In the genomic region with DNA sequence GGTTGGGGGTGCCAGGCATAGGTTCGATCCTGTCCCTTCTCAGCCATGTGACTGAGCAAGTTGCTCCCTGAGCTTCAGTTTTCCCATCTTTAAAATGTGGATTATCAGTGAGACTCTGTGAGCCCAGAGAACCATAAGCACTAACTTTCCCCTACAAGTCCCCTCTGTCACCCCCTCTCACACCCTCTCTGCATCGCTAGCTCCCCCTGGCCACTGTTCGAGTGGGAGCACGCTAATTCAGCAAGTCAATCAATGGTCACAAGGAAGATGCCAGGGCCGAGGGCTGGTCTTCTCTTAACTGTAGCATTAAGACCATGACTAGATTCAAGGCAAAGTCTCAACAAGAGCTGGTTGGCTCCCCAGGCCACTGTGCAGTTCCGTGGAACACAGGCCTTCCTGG, we compare ENCODE assay signal across 27 cellular contexts.
"Had no signal": no experiment of that assay in that cellular context is flagged by ENCODE, and none has a peak within 500 bp of the region (broad histone marks: within the 10 kb centered on the region; RNA-seq: fewer than 3 reads in every experiment).

No MANE protein-coding gene starts in this region.

- H3K36me3 ChIP-seq: esophagus squamous epithelium, ovary, right lobe of liver, tibial nerve had no signal

- H3K36me3 Mint-ChIP-seq: mesothelial cell of epicardium, naive B cell had no signal

- H3K27me3 ChIP-seq: esophagus squamous epithelium, ovary, right lobe of liver, tibial nerve had no signal

- H3K27ac ChIP-seq: epithelial cell of prostate, esophagus squamous epithelium, ovary, right lobe of liver, tibial nerve had no signal

- H3K9me3 Mint-ChIP-seq: activated T-cell treated with anti-CD3 and anti-CD28 coated beads, Interleukin-2, amount 50 U/mL, for 4 hours; activated T-helper 17 cell treated with anti-CD3 and anti-CD28 coated beads, Interleukin-2, amount 50 U/mL, for 72 hours; mesothelial cell of epicardium; naive B cell; nephron progenitor cell had no signal

- H3K9me3 ChIP-seq: esophagus squamous epithelium, ovary, right lobe of liver, tibial nerve had no signal

- H3K4me1 Mint-ChIP-seq: activated CD4-positive, alpha-beta T cell treated with anti-CD3 and anti-CD28 coated beads for 36 hours; activated T-helper 17 cell treated with anti-CD3 and anti-CD28 coated beads, Interleukin-2, amount 50 U/mL, for 72 hours; naive B cell had no signal

- DNase-seq: activated CD4-positive, alpha-beta T cell treated with anti-CD3 and anti-CD28 coated beads for 36 hours; activated CD4-positive, CD25-positive, alpha-beta regulatory T cell; activated gamma-delta T cell treated with Interleukin-2 at 50 U/mL for 16 hours; activated naive CD4-positive, alpha-beta T cell treated with anti-CD3 and anti-CD28 coated beads, Interleukin-2, amount 50 U/mL, for 16 hours; activated T-cell treated with anti-CD3 and anti-CD28 coated beads, Interleukin-2, amount 50 U/mL, for 4 hours; amniotic stem cell; central memory CD4-positive, alpha-beta T cell; effector CD4-positive, alpha-beta T cell; esophagus squamous epithelium; foreskin melanocyte; kidney; left colon; mammary epithelial cell; naive B cell; nephron progenitor cell; ovary; right lobe of liver; stimulated activated CD4-positive, alpha-beta T cell treated with anti-CD3 and anti-CD28 coated beads, Interleukin-2, amount 100 ng/mL, for 48 hours; stimulated activated naive CD4-positive, alpha-beta T cell treated with Interleukin-2 at 50 U/mL for 16 hours; T-helper 2 cell had no signal

- H3K4me3 Mint-ChIP-seq: activated CD4-positive, alpha-beta T cell treated with anti-CD3 and anti-CD28 coated beads for 36 hours; activated T-cell treated with anti-CD3 and anti-CD28 coated beads, Interleukin-2, amount 50 U/mL, for 4 hours; activated T-helper 17 cell treated with anti-CD3 and anti-CD28 coated beads, Interleukin-2, amount 50 U/mL, for 72 hours; mesothelial cell of epicardium; naive B cell; nephron progenitor cell had no signal

- H3K27ac Mint-ChIP-seq: activated CD4-positive, alpha-beta T cell treated with anti-CD3 and anti-CD28 coated beads for 36 hours; activated T-helper 17 cell treated with anti-CD3 and anti-CD28 coated beads, Interleukin-2, amount 50 U/mL, for 72 hours; mesothelial cell of epicardium; nephron progenitor cell; progenitor cell of endocrine pancreas had no signal

- FAIRE-seq: astrocyte, endometrium, kidney had no signal

- ATAC-seq: activated CD4-positive, alpha-beta T cell treated with anti-CD3 and anti-CD28 coated beads for 36 hours; activated T-cell treated with anti-CD3 and anti-CD28 coated beads, Interleukin-2, amount 50 U/mL, for 4 hours; activated T-helper 17 cell treated with anti-CD3 and anti-CD28 coated beads, Interleukin-2, amount 50 U/mL, for 72 hours; right lobe of liver had no signal

- H3K4me3 ChIP-seq: esophagus squamous epithelium, ovary, right lobe of liver, tibial nerve had no signal
